ENCODE assay signal across 9 cellular contexts in genomic region chrX:19602866-19603620, GRCh38.
DNase-seq lines count a peak whose midpoint lies in the region; ATAC-seq and TF ChIP-seq lines count a peak whose summit lies in the region.
"Had no signal": no experiment of that assay in that cellular context is flagged by ENCODE, and none has a peak within 500 bp of the region (broad histone marks: within the 10 kb centered on the region; RNA-seq: fewer than 3 reads in every experiment).

No MANE protein-coding gene starts in this region.

- no peak overlapping the region for H3K4me3 ChIP-seq in fibroblast of villous mesenchyme (ENCODE audit: low read depth, low read length)

- peak; percentile 4 for DNase-seq in stimulated activated CD4-positive, alpha-beta T cell treated with anti-CD3 and anti-CD28 coated beads, Interleukin-4, amount 100 ng/mL, for 1 hour
- no peak for DNase-seq in stimulated activated CD4-positive, alpha-beta T cell treated with anti-CD3 and anti-CD28 coated beads, Interleukin-2, amount 100 ng/mL, for 48 hours
- DNase-seq in SW 1271 (lab: John Stamatoyannopoulos, UW), result peak; percentile 6 to 46
- peak; percentile 62 for DNase-seq in fibroblast of villous mesenchyme (ENCODE audit: low read depth)
- DNase-seq in NCI-H748 treated with DMSO at 0.1 percent for 48 hours (lab: John Stamatoyannopoulos, UW), result no peak
- DNase-seq in superior temporal gyrus (ENCODE audit: extremely low spot score), result no peak
- no peak for DNase-seq in SW480 (ENCODE audit: low spot score)
- DNase-seq: activated CD8-positive, alpha-beta memory T cell treated with anti-CD3 and anti-CD28 coated beads for 24 hours had no signal

- ATAC-seq in GM18858 (IDR thresholded peaks at IDR 0.05; ENCODE audit: unreplicated experiment), result no peak

- no peak for TF ChIP-seq CTCF in fibroblast of villous mesenchyme (IDR thresholded peaks at IDR 0.05; ENCODE audit: insufficient read depth, low read depth, low read length)

Comparison
In these comparisons a context has a peak if more than half of its experiments do, and no peak if none do; other contexts are left out.
1. DNase-seq: peak in stimulated activated CD4-positive, alpha-beta T cell treated with anti-CD3 and anti-CD28 coated beads, Interleukin-4, amount 100 ng/mL, for 1 hour (single experiment), SW 1271 (2 of 2) and fibroblast of villous mesenchyme (single experiment); none in stimulated activated CD4-positive, alpha-beta T cell treated with anti-CD3 and anti-CD28 coated beads, Interleukin-2, amount 100 ng/mL, for 48 hours (0 of 2), NCI-H748 treated with DMSO at 0.1 percent for 48 hours (single experiment), superior temporal gyrus (single experiment) and SW480 (single experiment).